In genomic region chr19:8302357-8302691, GRCh38 we compare ENCODE assay signal across 11 cellular contexts. TPM values are rescaled to one million over a fixed set of nuclear protein-coding genes. Genes with fewer than 3 reads are reported as not detected.
DNase-seq lines count a peak whose midpoint lies in the region; ATAC-seq and TF ChIP-seq lines count a peak whose summit lies in the region.
"Had no signal": no experiment of that assay in that cellular context is flagged by ENCODE, and none has a peak within 500 bp of the region (broad histone marks: within the 10 kb centered on the region; RNA-seq: fewer than 3 reads in every experiment).

No MANE protein-coding gene starts in this region.

- peak; percentile 37 for DNase-seq in activated CD8-positive, alpha-beta memory T cell treated with anti-CD3 and anti-CD28 coated beads, Interleukin-2, amount 10 ng/mL, durations not matched to agents 7 days and 5 days
- DNase-seq in activated CD8-positive, alpha-beta memory T cell treated with anti-CD3 and anti-CD28 coated beads for 24 hours: no peak
- DNase-seq in WERI-Rb-1 (peak; percentile 89), right atrium auricular region (ENCODE audit: low spot score) (peak; percentile 58), spleen (peak; percentile 80), NAMALWA (ENCODE audit: low spot score) (no peak), T-helper 9 cell (no peak)
- DNase-seq: ACHN, NCI-H446, thyroid gland had no signal

- TF ChIP-seq POLR2A in spleen (IDR thresholded peaks at IDR 0.05): no peak

- ATAC-seq in activated CD8-positive, alpha-beta memory T cell treated with anti-CD3 and anti-CD28 coated beads, Interleukin-2, amount 10 ng/mL, durations not matched to agents 7 days and 5 days: no peak
- ATAC-seq in HG03342 (IDR thresholded peaks at IDR 0.05; ENCODE audit: unreplicated experiment): no peak

- H3K4me1 ChIP-seq in right atrium auricular region: peaks cover 0 to 13% of the 10 kb centered on the region in 2 donors
- peaks cover 6 to 46% (median 23%) of the 10 kb centered on the region in 6 donors for H3K4me1 ChIP-seq in spleen

- peaks cover 8% of the 10 kb centered on the region for H3K36me3 Mint-ChIP-seq in activated CD8-positive, alpha-beta memory T cell treated with anti-CD3 and anti-CD28 coated beads, Interleukin-2, amount 10 ng/mL, durations not matched to agents 7 days and 5 days

- peak overlapping the region; percentile 71 for H3K27ac ChIP-seq in WERI-Rb-1
- H3K27ac ChIP-seq in right atrium auricular region: no peak overlapping the region
- peak overlapping the region in 1 of 8 donors; percentile 13 for H3K27ac ChIP-seq in spleen
- H3K27ac ChIP-seq: thyroid gland had no signal

- H3K9me3 Mint-ChIP-seq in activated CD8-positive, alpha-beta memory T cell treated with anti-CD3 and anti-CD28 coated beads, Interleukin-2, amount 10 ng/mL, durations not matched to agents 7 days and 5 days (ENCODE audit: low read depth): no peaks in the 10 kb centered on the region

- intact Hi-C loops in spleen (cut with DNase I; ENCODE audit: low total_unique reads): no loop called here

- CTCF ChIA-PET in activated CD8-positive, alpha-beta memory T cell treated with anti-CD3 and anti-CD28 coated beads, Interleukin-2, amount 10 ng/mL, durations not matched to agents 7 days and 5 days (lab: Charles Lee): interaction anchor here (0.9 kb wide), 1 partner anchor 33 kb away, joined by 3 read pairs; no protein-coding TSS in a partner anchor

- H3K4me3 ChIP-seq in WERI-Rb-1 (ENCODE audit: low read depth, low read length): no peak overlapping the region
- no peak overlapping the region for H3K4me3 ChIP-seq in right atrium auricular region
- no peak overlapping the region for H3K4me3 ChIP-seq in spleen
- H3K4me3 ChIP-seq: thyroid gland had no signal

- H3K4me3 Mint-ChIP-seq in activated CD8-positive, alpha-beta memory T cell treated with anti-CD3 and anti-CD28 coated beads, Interleukin-2, amount 10 ng/mL, durations not matched to agents 7 days and 5 days: no peak overlapping the region

- no peak overlapping the region for H3K27ac Mint-ChIP-seq in activated CD8-positive, alpha-beta memory T cell treated with anti-CD3 and anti-CD28 coated beads, Interleukin-2, amount 10 ng/mL, durations not matched to agents 7 days and 5 days

- WGBS in spleen, 5 donors: 59 to 81% (median 72%) methylated on average over 11 of the region's 11 CpGs

- H3K36me3 ChIP-seq in WERI-Rb-1 (peaks cover 52% of the 10 kb centered on the region), right atrium auricular region (peaks cover 7% of the 10 kb centered on the region), spleen (peaks cover 0 to 36% (median 11%) of the 10 kb centered on the region in 6 donors)
- H3K36me3 ChIP-seq: thyroid gland had no signal

- no peaks in the 10 kb centered on the region for H3K27me3 Mint-ChIP-seq in activated CD8-positive, alpha-beta memory T cell treated with anti-CD3 and anti-CD28 coated beads, Interleukin-2, amount 10 ng/mL, durations not matched to agents 7 days and 5 days

- peaks cover 17% of the 10 kb centered on the region for H3K4me1 Mint-ChIP-seq in activated CD8-positive, alpha-beta memory T cell treated with anti-CD3 and anti-CD28 coated beads, Interleukin-2, amount 10 ng/mL, durations not matched to agents 7 days and 5 days

- H3K27me3 ChIP-seq in WERI-Rb-1 (ENCODE audit: insufficient read depth, low read depth, severe bottlenecking) (no peaks in the 10 kb centered on the region), right atrium auricular region (no peaks in the 10 kb centered on the region), spleen (replicated peaks in 1 of 7) (no peaks in the 10 kb centered on the region)
- H3K27me3 ChIP-seq: thyroid gland had no signal

- TF ChIP-seq CTCF in WERI-Rb-1 (IDR thresholded peaks at IDR 0.05; ENCODE audit: low read depth, low read length) (no peak), right atrium auricular region (IDR thresholded peaks at IDR 0.05) (no peak), spleen (IDR thresholded peaks at IDR 0.05 in 8 of 11, conservative IDR thresholded peaks at IDR 0.05 in 3 of 11) (no peak)

- H3K9me3 ChIP-seq in WERI-Rb-1 (ENCODE audit: severe bottlenecking): no peaks in the 10 kb centered on the region
- H3K9me3 ChIP-seq in right atrium auricular region: no peaks in the 10 kb centered on the region
- H3K9me3 ChIP-seq in spleen: no peaks in the 10 kb centered on the region
- H3K9me3 ChIP-seq: thyroid gland had no signal

RNA-seq across cellular contexts. Expression of gene CD320, which starts 5.8 kb away (rescaled TPM):
- total RNA-seq in activated CD8-positive, alpha-beta memory T cell treated with anti-CD3 and anti-CD28 coated beads, Interleukin-2, amount 10 ng/mL, durations not matched to agents 7 days and 5 days: 10 to 100 TPM; 42.0 to 49.8 TPM
- total RNA-seq in right atrium auricular region (10 to 100 TPM; 48.8 to 51.0 TPM), spleen (100 to 1,000 TPM in 1 of 7 donors, 10 to 100 TPM in 6; 35.8 to 131 (median 73.3) TPM)
- 10 to 100 TPM; 26.6 to 34.3 (median 28.1) TPM for polyA plus RNA-seq in spleen

RNA-seq across cellular contexts. Expression of gene NDUFA7, which starts 18.9 kb away (rescaled TPM):
- 10 to 100 TPM; 47.4 to 66.7 TPM for total RNA-seq in activated CD8-positive, alpha-beta memory T cell treated with anti-CD3 and anti-CD28 coated beads, Interleukin-2, amount 10 ng/mL, durations not matched to agents 7 days and 5 days
- total RNA-seq in right atrium auricular region (10 to 100 TPM; 81.0 to 82.0 TPM), spleen (10 to 100 TPM; 14.6 to 43.2 (median 28.0) TPM)
- 100 to 1,000 TPM in 1 of 3 donors, 10 to 100 TPM in 2; 95.1 to 131 (median 99.6) TPM for polyA plus RNA-seq in spleen

RNA-seq across cellular contexts. Expression of gene RPS28, which starts 19.0 kb away (rescaled TPM):
- total RNA-seq in activated CD8-positive, alpha-beta memory T cell treated with anti-CD3 and anti-CD28 coated beads, Interleukin-2, amount 10 ng/mL, durations not matched to agents 7 days and 5 days: 1,000 to 10,000 TPM; 1,292 to 1,333 TPM
- total RNA-seq in right atrium auricular region (100 to 1,000 TPM; 158 to 402 TPM), spleen (1,000 to 10,000 TPM in 4 of 7 donors, 100 to 1,000 TPM in 3; 356 to 1,972 (median 1,411) TPM)
- polyA plus RNA-seq in spleen: 1,000 to 10,000 TPM; 1,207 to 2,442 (median 2,131) TPM

RNA-seq across cellular contexts. Expression of gene KANK3, which starts 40.7 kb away (rescaled TPM):
- 1 to 10 TPM; 3.2 to 3.7 TPM for total RNA-seq in activated CD8-positive, alpha-beta memory T cell treated with anti-CD3 and anti-CD28 coated beads, Interleukin-2, amount 10 ng/mL, durations not matched to agents 7 days and 5 days
- 10 to 100 TPM; 12.8 to 18.4 TPM for total RNA-seq in right atrium auricular region
- 10 to 100 TPM; 42.2 to 84.6 (median 54.6) TPM for total RNA-seq in spleen
- polyA plus RNA-seq in spleen: 10 to 100 TPM; 14.0 to 66.7 (median 50.3) TPM

Comparison
In these comparisons a context has a peak if more than half of its experiments do, and no peak if none do; other contexts are left out.
1. DNase-seq: peak in activated CD8-positive, alpha-beta memory T cell treated with anti-CD3 and anti-CD28 coated beads, Interleukin-2, amount 10 ng/mL, durations not matched to agents 7 days and 5 days (single experiment), WERI-Rb-1 (single experiment), right atrium auricular region (single experiment) and spleen (single experiment); none in activated CD8-positive, alpha-beta memory T cell treated with anti-CD3 and anti-CD28 coated beads for 24 hours (single experiment), NAMALWA (single experiment) and T-helper 9 cell (single experiment).